In genomic region chr3:42856544-42856943, GRCh38 we compare ENCODE assay signal across 1 cellular context.
TF ChIP-seq lines count a peak whose summit lies in the region.

No MANE protein-coding gene starts in this region.

TF ChIP-seq in liver, 16 proteins besides CTCF, POLR2A, EP300 and RAD21 (continued from another document):
- TF ChIP-seq REST (IDR thresholded peaks at IDR 0.05) (no peak), SP1 (IDR thresholded peaks at IDR 0.05) (no peak), JUND (IDR thresholded peaks at IDR 0.05) (no peak), HNF4A (conservative IDR thresholded peaks at IDR 0.05) (no peak)
- TF ChIP-seq, protein P1, sequence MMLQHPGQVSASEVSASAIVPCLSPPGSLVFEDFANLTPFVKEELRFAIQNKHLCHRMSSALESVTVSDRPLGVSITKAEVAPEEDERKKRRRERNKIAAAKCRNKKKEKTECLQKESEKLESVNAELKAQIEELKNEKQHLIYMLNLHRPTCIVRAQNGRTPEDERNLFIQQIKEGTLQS (IDR thresholded peaks at IDR 0.05): no peak
TF ChIP-seq in liver: peak in this region for 0.
